ENCODE assay signal across 1 cellular context in genomic region chr15:99703603-99704443, GRCh38.
TF ChIP-seq lines count a peak whose summit lies in the region.

No MANE protein-coding gene starts in this region.

TF ChIP-seq in SK-N-SH, 30 proteins besides CTCF, POLR2A, EP300 and RAD21 (continued from another document):
- no peak for TF ChIP-seq ZBTB33 (IDR thresholded peaks at IDR 0.05; ENCODE audit: borderline replicate concordance, low read depth)
- 0 out of 2 replicates have a peak, but pooled peaks have one; percentile 24 for TF ChIP-seq POLR2AphosphoS5 (IDR thresholded peaks at IDR 0.05; ENCODE audit: low read depth, low read length)
- TF ChIP-seq SIN3A (IDR thresholded peaks at IDR 0.05; ENCODE audit: borderline replicate concordance, low read depth, low read length): no peak
- TF ChIP-seq TEAD4 (IDR thresholded peaks at IDR 0.05; ENCODE audit: borderline replicate concordance, insufficient read depth): no peak
- no peak for TF ChIP-seq ELF1 (IDR thresholded peaks at IDR 0.05)
- 0 out of 2 replicates have a peak, but pooled peaks have one; percentile 6 for TF ChIP-seq TCF12 (IDR thresholded peaks at IDR 0.05)
- TF ChIP-seq MXI1 (IDR thresholded peaks at IDR 0.05; ENCODE audit: low read depth, low read length): no peak
- peak; percentile 35; the same call in 1 of the 2 replicates for TF ChIP-seq FOSL2 (IDR thresholded peaks at IDR 0.05; ENCODE audit: borderline replicate concordance, low read depth)
- no peak for TF ChIP-seq GABPA (IDR thresholded peaks at IDR 0.05; ENCODE audit: low read depth)
- no peak for TF ChIP-seq RXRA (IDR thresholded peaks at IDR 0.05; ENCODE audit: borderline replicate concordance, low read depth)
- no peak for TF ChIP-seq EZH2phosphoT487 (IDR thresholded peaks at IDR 0.05; ENCODE audit: borderline replicate concordance, low read depth)
- no peak for TF ChIP-seq CHD2 (IDR thresholded peaks at IDR 0.05; ENCODE audit: low read length, partially characterized antibody)
- TF ChIP-seq YY1 (IDR thresholded peaks at IDR 0.05; ENCODE audit: low read depth): no peak
- TF ChIP-seq IRF3 (IDR thresholded peaks at IDR 0.05; ENCODE audit: low read depth, low read length): no peak
